10 cellular contexts compared by ENCODE assay signal in the genomic region with DNA sequence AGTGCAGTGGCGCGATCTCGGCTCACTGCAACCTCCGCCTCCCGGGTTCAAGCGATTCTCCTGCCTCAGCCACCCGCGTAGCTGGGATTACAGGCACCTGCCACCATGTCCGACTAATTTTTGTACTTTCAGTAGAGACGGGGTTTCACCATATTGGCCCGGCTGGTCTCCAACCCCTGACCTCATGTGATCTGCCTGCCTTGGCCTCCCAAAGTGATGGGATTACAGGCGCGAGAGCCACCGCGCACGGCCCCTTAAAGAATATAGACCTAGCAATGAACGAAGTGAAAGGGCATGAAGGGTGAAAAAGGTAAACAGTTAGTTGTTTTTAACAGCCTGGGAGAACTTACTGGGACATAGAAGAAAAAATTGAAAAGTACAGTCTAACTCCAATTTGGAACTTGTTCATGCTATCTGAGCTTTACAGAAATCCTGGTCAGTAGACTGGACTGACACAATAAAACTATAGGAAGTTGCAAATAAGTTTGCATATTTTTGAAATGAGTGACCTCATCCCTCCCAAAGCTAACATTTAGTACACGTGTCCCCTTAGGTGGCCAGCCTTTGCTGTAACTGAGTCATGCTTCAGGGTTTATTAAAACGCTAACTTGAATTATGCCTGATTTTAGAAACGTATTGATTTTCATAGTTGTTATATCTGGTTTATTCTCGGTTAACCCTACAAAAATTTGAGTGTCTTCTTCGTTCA. TPM values are rescaled to one million over a fixed set of nuclear protein-coding genes. Genes with fewer than 3 reads are reported as not detected.
A peak's percentile ranks its signal among the peaks of the same experiment; 100 is the strongest.
DNase-seq lines count a peak whose midpoint lies in the region; TF ChIP-seq lines count a peak whose summit lies in the region.
"Had no signal": no experiment of that assay in that cellular context is flagged by ENCODE, and none has a peak within 500 bp of the region (broad histone marks: within the 10 kb centered on the region; RNA-seq: fewer than 3 reads in every experiment).

No MANE protein-coding gene starts in this region.

- peaks cover 15% of the 10 kb centered on the region for H3K4me1 Mint-ChIP-seq in activated T-helper 2 cell treated with anti-CD3 and anti-CD28 coated beads, Interferon-gamma antibody, Interleukin-2, Interleukin-4, amounts not matched to agents 10 μg/mL and 5 μg/mL and 100 μg/mL, durations not matched to agents 14 hours and 24 hours and 36 hours (ENCODE audit: low read depth)

- intact Hi-C loops in activated T-helper 2 cell treated with anti-CD3 and anti-CD28 coated beads, Interferon-gamma antibody, Interleukin-2, Interleukin-4, amounts not matched to agents 10 μg/mL and 5 μg/mL and 100 μg/mL, durations not matched to agents 14 hours and 24 hours and 36 hours (cut with micrococcal nuclease) = loop anchor here (2.0 to 5.0 kb wide), 2 partner anchors 16 to 118 kb away; a partner anchor contains a TSS
- intact Hi-C loops in head of caudate nucleus (cut with DNase I) = loop anchor here (10.0 kb wide), 2 partner anchors 170 to 470 kb away; no protein-coding TSS in a partner anchor

- DNase-seq in AG04449 (ENCODE audit: low read depth, low spot score) = peak; percentile 47
- peak; percentile 79 for DNase-seq in EL
- no peak for DNase-seq in activated T-helper 2 cell treated with anti-CD3 and anti-CD28 coated beads, Interferon-gamma antibody, Interleukin-2, Interleukin-4, amounts not matched to agents 10 μg/mL and 5 μg/mL and 100 μg/mL, durations not matched to agents 14 hours and 24 hours and 36 hours (ENCODE audit: low spot score)
- peak; percentile 52 to 76 for DNase-seq in foreskin fibroblast
- DNase-seq in head of caudate nucleus = no peak
- DNase-seq in NCI-H1417 (lab: John Stamatoyannopoulos, UW) = no peak
- no peak for DNase-seq in NCI-H187 treated with DMSO at 0.1 percent for 48 hours (lab: John Stamatoyannopoulos, UW)
- DNase-seq in NCI-H146 treated with DMSO at 0.1 percent for 48 hours (lab: John Stamatoyannopoulos, UW; ENCODE audit: unreplicated experiment) = no peak
- DNase-seq: heart left ventricle, NCI-H510A had no signal

- H3K36me3 Mint-ChIP-seq in activated T-helper 2 cell treated with anti-CD3 and anti-CD28 coated beads, Interferon-gamma antibody, Interleukin-2, Interleukin-4, amounts not matched to agents 10 μg/mL and 5 μg/mL and 100 μg/mL, durations not matched to agents 14 hours and 24 hours and 36 hours (ENCODE audit: low read depth) = peaks cover 45% of the 10 kb centered on the region

- H3K27me3 Mint-ChIP-seq in activated T-helper 2 cell treated with anti-CD3 and anti-CD28 coated beads, Interferon-gamma antibody, Interleukin-2, Interleukin-4, amounts not matched to agents 10 μg/mL and 5 μg/mL and 100 μg/mL, durations not matched to agents 14 hours and 24 hours and 36 hours (ENCODE audit: low read depth) = no peaks in the 10 kb centered on the region

- peak overlapping the region; percentile 45 for H3K4me3 Mint-ChIP-seq in activated T-helper 2 cell treated with anti-CD3 and anti-CD28 coated beads, Interferon-gamma antibody, Interleukin-2, Interleukin-4, amounts not matched to agents 10 μg/mL and 5 μg/mL and 100 μg/mL, durations not matched to agents 14 hours and 24 hours and 36 hours (ENCODE audit: low read depth)

- TF ChIP-seq CTCF in AG04449 (IDR thresholded peaks at IDR 0.05; ENCODE audit: insufficient read depth, low read length, missing control alignments) (no peak), foreskin fibroblast (IDR thresholded peaks at IDR 0.05; ENCODE audit: low read depth, low read length) (no peak)

- H3K9me3 Mint-ChIP-seq in activated T-helper 2 cell treated with anti-CD3 and anti-CD28 coated beads, Interferon-gamma antibody, Interleukin-2, Interleukin-4, amounts not matched to agents 10 μg/mL and 5 μg/mL and 100 μg/mL, durations not matched to agents 14 hours and 24 hours and 36 hours = no peaks in the 10 kb centered on the region

- no peak overlapping the region for H3K4me3 ChIP-seq in AG04449 (ENCODE audit: low read depth, low read length)
- H3K4me3 ChIP-seq in foreskin fibroblast (ENCODE audit: low read depth in 1 of 2, low read length in 2 of 2) = no peak overlapping the region

- CTCF ChIA-PET in AG04449 (lab: Yijun Ruan, JAX) = interaction anchor here (1.0 to 20.1 kb wide), 11 partner anchors 13 to 636 kb away, joined by 3 to 551 read pairs (median 4); a partner anchor contains a TSS

- POLR2A ChIA-PET in AG04449 (lab: Yijun Ruan, JAX) = no interaction called here

- H3K27ac Mint-ChIP-seq in activated T-helper 2 cell treated with anti-CD3 and anti-CD28 coated beads, Interferon-gamma antibody, Interleukin-2, Interleukin-4, amounts not matched to agents 10 μg/mL and 5 μg/mL and 100 μg/mL, durations not matched to agents 14 hours and 24 hours and 36 hours = no peak overlapping the region

RNA-seq across cellular contexts. Expression of a gene that starts 1.8 kb away (rescaled TPM):
- total RNA-seq in activated T-helper 2 cell treated with anti-CD3 and anti-CD28 coated beads, Interferon-gamma antibody, Interleukin-2, Interleukin-4, amounts not matched to agents 10 μg/mL and 5 μg/mL and 100 μg/mL, durations not matched to agents 14 hours and 24 hours and 36 hours = 31.4 and 31.5 TPM in 2 replicates

RNA-seq across cellular contexts. Expression of a gene that starts 29.9 kb away (rescaled TPM):
- 0.91 and 0.97 TPM in 2 replicates for total RNA-seq in activated T-helper 2 cell treated with anti-CD3 and anti-CD28 coated beads, Interferon-gamma antibody, Interleukin-2, Interleukin-4, amounts not matched to agents 10 μg/mL and 5 μg/mL and 100 μg/mL, durations not matched to agents 14 hours and 24 hours and 36 hours

Comparison
In these comparisons a context has a peak if more than half of its experiments do, and no peak if none do; other contexts are left out.
1. DNase-seq: peak in AG04449 (single experiment), EL (single experiment) and foreskin fibroblast (2 of 2); none in activated T-helper 2 cell treated with anti-CD3 and anti-CD28 coated beads, Interferon-gamma antibody, Interleukin-2, Interleukin-4, amounts not matched to agents 10 μg/mL and 5 μg/mL and 100 μg/mL, durations not matched to agents 14 hours and 24 hours and 36 hours (single experiment), head of caudate nucleus (0 of 42), NCI-H1417 (0 of 3), NCI-H187 treated with DMSO at 0.1 percent for 48 hours (single experiment) and NCI-H146 treated with DMSO at 0.1 percent for 48 hours (single experiment).